Comparison of ENCODE assay signal across 1 cellular context in genomic region chr9:33076360-33077004, GRCh38.
TF ChIP-seq lines count a peak whose summit lies in the region.

Gene SMU1, minus strand, starts transcription at chr9:33076674. Its CDS starts 66 bp downstream, at chr9:33076608.

TF ChIP-seq in K562, 482 proteins besides CTCF, POLR2A, EP300 and RAD21 (continued from another document):
- 0 out of 2 replicates have a peak, but pooled peaks have one; percentile 45 for TF ChIP-seq ETS1 (conservative IDR thresholded peaks at IDR 0.05; ENCODE audit: control insufficient read depth, low read depth, low read length)
- TF ChIP-seq RBM14 (IDR thresholded peaks at IDR 0.05; ENCODE audit: borderline replicate concordance, insufficient read depth, low read depth, low read length), result no peak
- TF ChIP-seq PREB (CRISPR knock-in tag; IDR thresholded peaks at IDR 0.05), result no peak
- TF ChIP-seq MAFF (IDR thresholded peaks at IDR 0.05; ENCODE audit: low read length), result no peak
- TF ChIP-seq CREB5 (CRISPR knock-in tag; IDR thresholded peaks at IDR 0.05), result no peak
- TF ChIP-seq KAT7 (CRISPR knock-in tag; IDR thresholded peaks at IDR 0.05; ENCODE audit: borderline replicate concordance), result no peak
- no peak for TF ChIP-seq ZNF695 (CRISPR knock-in tag; IDR thresholded peaks at IDR 0.05)
- TF ChIP-seq YBX1 (IDR thresholded peaks at IDR 0.05), result no peak
- no peak for TF ChIP-seq RBM39 (optimal IDR thresholded peaks at IDR 0.05; ENCODE audit: low read depth, low read length)
- TF ChIP-seq MCM2 (IDR thresholded peaks at IDR 0.05; ENCODE audit: low read depth), result no peak
- no peak for TF ChIP-seq NFE2L1 (tag; IDR thresholded peaks at IDR 0.05; ENCODE audit: borderline replicate concordance, low read depth)
- no peak for TF ChIP-seq KLF10 (CRISPR knock-in tag; IDR thresholded peaks at IDR 0.05)
- TF ChIP-seq RBM17 (IDR thresholded peaks at IDR 0.05; ENCODE audit: borderline replicate concordance, low read depth, low read length), result no peak
- TF ChIP-seq ZKSCAN1 (IDR thresholded peaks at IDR 0.05; ENCODE audit: low read depth, low read length), result no peak; the same call in 1 of the 2 replicates
- TF ChIP-seq HEY1 (CRISPR knock-in tag; IDR thresholded peaks at IDR 0.05; ENCODE audit: borderline replicate concordance), result no peak
- TF ChIP-seq DNMT1 (IDR thresholded peaks at IDR 0.05), result no peak
- TF ChIP-seq RCOR1 (IDR thresholded peaks at IDR 0.05; ENCODE audit: borderline replicate concordance in 1 of 2, low read depth in 2 of 2, low read length in 2 of 2), result peak in 1 of 2 experiments; percentile 33; a peak in 1 of 4 replicates
- TF ChIP-seq AFF1 (IDR thresholded peaks at IDR 0.05; ENCODE audit: low read depth in 1 of 2, partially characterized antibody in 2 of 2), result no peak
- TF ChIP-seq FOXP4 (CRISPR knock-in tag; IDR thresholded peaks at IDR 0.05; ENCODE audit: borderline replicate concordance), result no peak
- no peak for TF ChIP-seq ZNF280B (CRISPR knock-in tag; IDR thresholded peaks at IDR 0.05)
- no peak for TF ChIP-seq NFIC (IDR thresholded peaks at IDR 0.05)
- TF ChIP-seq TCF7 (IDR thresholded peaks at IDR 0.05; ENCODE audit: borderline replicate concordance), result no peak
- TF ChIP-seq PHF8 (IDR thresholded peaks at IDR 0.05; ENCODE audit: borderline replicate concordance, low read length), result peak; percentile 93
- no peak; the same call in 1 of the 2 replicates for TF ChIP-seq MYNN (IDR thresholded peaks at IDR 0.05)
- TF ChIP-seq MYNN (CRISPR knock-in tag; IDR thresholded peaks at IDR 0.05), result no peak
- TF ChIP-seq ZNF586 (CRISPR knock-in tag; conservative IDR thresholded peaks at IDR 0.05), result no peak
- TF ChIP-seq ZNF696 (CRISPR knock-in tag; conservative IDR thresholded peaks at IDR 0.05), result no peak
- TF ChIP-seq NELFE (IDR thresholded peaks at IDR 0.05; ENCODE audit: insufficient read depth, insufficient read length), result no peak
- no peak for TF ChIP-seq XRCC3 (IDR thresholded peaks at IDR 0.05)
- TF ChIP-seq TOE1 (IDR thresholded peaks at IDR 0.05; ENCODE audit: borderline replicate concordance), result no peak; the same call in 1 of the 2 replicates
- no peak for TF ChIP-seq TOE1 (CRISPR knock-in tag; IDR thresholded peaks at IDR 0.05; ENCODE audit: borderline replicate concordance, low read depth)
- TF ChIP-seq C11orf30 (IDR thresholded peaks at IDR 0.05; ENCODE audit: low read depth), result peak; percentile 99
- TF ChIP-seq CREBBP (IDR thresholded peaks at IDR 0.05; ENCODE audit: low read depth, low read length), result no peak
- TF ChIP-seq SRF (CRISPR knock-in tag; IDR thresholded peaks at IDR 0.05), result no peak
- TF ChIP-seq ZNF444 (CRISPR knock-in tag; IDR thresholded peaks at IDR 0.05), result no peak
- TF ChIP-seq ETV1 (tag; conservative IDR thresholded peaks at IDR 0.05; ENCODE audit: low read depth), result 0 out of 2 replicates have a peak, but pooled peaks have one; percentile 26
- TF ChIP-seq ZC3H4 (CRISPR knock-in tag; IDR thresholded peaks at IDR 0.05; ENCODE audit: borderline replicate concordance), result no peak
- no peak for TF ChIP-seq SMARCE1 (IDR thresholded peaks at IDR 0.05)
- peak; percentile 43; the same call in 1 of the 2 replicates for TF ChIP-seq SMARCA5 (IDR thresholded peaks at IDR 0.05)
- peak; percentile 57 for TF ChIP-seq VEZF1 (CRISPR knock-in tag; IDR thresholded peaks at IDR 0.05)
- TF ChIP-seq SRSF1 (IDR thresholded peaks at IDR 0.05; ENCODE audit: low read depth, low read length), result no peak
- TF ChIP-seq ZNF551 (CRISPR knock-in tag; IDR thresholded peaks at IDR 0.05), result no peak
- no peak for TF ChIP-seq CBFB (CRISPR knock-in tag; IDR thresholded peaks at IDR 0.05)
- no peak for TF ChIP-seq NFATC3 (IDR thresholded peaks at IDR 0.05)
- TF ChIP-seq MXI1 (IDR thresholded peaks at IDR 0.05; ENCODE audit: low read depth, low read length), result no peak
- TF ChIP-seq ZBTB9 (CRISPR knock-in tag; IDR thresholded peaks at IDR 0.05), result no peak
- TF ChIP-seq PTBP1 (IDR thresholded peaks at IDR 0.05; ENCODE audit: low read depth, low read length), result no peak; the same call in 1 of the 2 replicates
- no peak for TF ChIP-seq ID3 (CRISPR knock-in tag; IDR thresholded peaks at IDR 0.05)
- TF ChIP-seq ID3 (tag; IDR thresholded peaks at IDR 0.05), result no peak
- peak; percentile 75; the same call in 1 of the 2 replicates for TF ChIP-seq SP1 (CRISPR knock-in tag; IDR thresholded peaks at IDR 0.05)
- peak; percentile 91 for TF ChIP-seq ZFP36 (IDR thresholded peaks at IDR 0.05; ENCODE audit: low read depth, low read length, partially characterized antibody)
- TF ChIP-seq ZNF224 (CRISPR knock-in tag; IDR thresholded peaks at IDR 0.05), result no peak
- peak; percentile 95 for TF ChIP-seq SIN3B (IDR thresholded peaks at IDR 0.05; ENCODE audit: low read depth)
- TF ChIP-seq CEBPG (CRISPR knock-in tag; IDR thresholded peaks at IDR 0.05), result no peak
- no peak for TF ChIP-seq CEBPG (tag; conservative IDR thresholded peaks at IDR 0.05 in 1 of 2, IDR thresholded peaks at IDR 0.05 in 1 of 2)
- no peak for TF ChIP-seq NCOA6 (IDR thresholded peaks at IDR 0.05)
- TF ChIP-seq ETS2 (tag; IDR thresholded peaks at IDR 0.05; ENCODE audit: borderline replicate concordance, poor library complexity, severe bottlenecking), result no peak
- no peak for TF ChIP-seq STAG1 (CRISPR knock-in tag; IDR thresholded peaks at IDR 0.05; ENCODE audit: borderline replicate concordance)
